In the genomic region with DNA sequence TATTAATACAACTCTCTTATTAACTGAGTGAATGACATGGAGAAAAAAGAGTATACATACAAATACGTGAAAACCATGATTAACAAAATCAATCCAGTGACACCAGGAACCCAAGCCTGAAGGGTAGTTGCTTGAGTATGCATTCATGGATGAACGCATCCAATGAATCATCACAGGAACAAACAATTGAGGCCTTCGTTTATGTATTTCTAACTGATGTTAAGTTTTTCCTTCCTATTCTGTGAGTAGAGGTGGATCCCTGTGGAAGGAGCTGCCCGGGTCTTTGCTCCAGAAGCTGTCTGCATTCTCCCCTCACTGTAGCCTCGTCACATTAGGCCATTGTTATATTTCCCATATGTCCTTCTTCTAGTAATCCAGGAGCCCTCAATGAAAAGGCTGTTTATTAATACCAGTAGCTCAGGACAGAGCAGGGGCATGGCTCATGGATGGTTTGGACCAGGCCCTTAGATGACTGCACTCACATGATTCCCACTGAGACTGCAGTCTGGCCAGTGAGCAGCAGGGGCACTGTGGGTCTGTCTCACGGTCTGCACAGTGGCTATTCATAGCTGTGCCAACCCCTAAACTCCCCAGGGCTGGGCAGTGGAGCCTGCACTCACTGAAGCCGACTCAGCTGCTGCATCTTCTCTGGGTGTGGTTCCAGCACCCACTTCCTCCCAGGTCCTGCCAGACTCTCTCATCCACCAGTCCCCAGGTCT, we compare ENCODE assay signal across 8 cellular contexts.
DNase-seq lines count a peak whose midpoint lies in the region; ATAC-seq and TF ChIP-seq lines count a peak whose summit lies in the region.

No MANE protein-coding gene starts in this region.

- in situ Hi-C loops in brain microvascular endothelial cell (cut with HindIII; ENCODE audit: low pct_ligation_motif_present, low sequenced_read_pairs), result no loop called here

- H3K4me1 ChIP-seq in OCI-LY1 (ENCODE audit: insufficient read depth, low read length, severe bottlenecking), result peaks cover 22% of the 10 kb centered on the region

- no peaks in the 10 kb centered on the region for H3K79me2 ChIP-seq in OCI-LY1 (ENCODE audit: insufficient read depth, low read length)

- no peaks in the 10 kb centered on the region for H4K20me1 ChIP-seq in OCI-LY1 (ENCODE audit: insufficient read depth, low read length)

- DNase-seq in NCI-H1105 (lab: John Stamatoyannopoulos, UW), result peak; percentile 3
- no peak for DNase-seq in NCI-H1105 treated with DMSO at 0.1 percent for 48 hours (lab: John Stamatoyannopoulos, UW)
- DNase-seq in brain microvascular endothelial cell, result peak; percentile 66
- no peak for DNase-seq in left lobe of liver (ENCODE audit: low spot score)
- peak; percentile 69 for DNase-seq in superior temporal gyrus (ENCODE audit: extremely low spot score)

- no peaks in the 10 kb centered on the region for H3K36me3 ChIP-seq in OCI-LY1 (ENCODE audit: insufficient read depth, low read length)
- no peaks in the 10 kb centered on the region for H3K36me3 ChIP-seq in brain microvascular endothelial cell (replicated peaks)

- peak overlapping the region; percentile 25; the same call in 1 of the 2 replicates for H3K4me2 ChIP-seq in OCI-LY1 (ENCODE audit: low read length)

- H3K9me2 ChIP-seq in OCI-LY1 (ENCODE audit: low read depth, low read length), result no peaks in the 10 kb centered on the region

- H3K27ac ChIP-seq in OCI-LY1 (ENCODE audit: low read depth, low read length, poor library complexity, severe bottlenecking) (peak overlapping the region; percentile 45), brain microvascular endothelial cell (peak overlapping the region; percentile 39)

- H3F3A ChIP-seq in OCI-LY1 (ENCODE audit: insufficient read depth, low read length), result 0 out of 2 replicates have a peak, but pooled peaks cover 4% of the 10 kb centered on the region

- TF ChIP-seq CTCF in OCI-LY1 (IDR thresholded peaks at IDR 0.05; ENCODE audit: low read length), result peak; percentile 85
- TF ChIP-seq CTCF in brain microvascular endothelial cell (IDR thresholded peaks at IDR 0.05; ENCODE audit: low read depth, low read length, missing control alignments), result peak; percentile 80

- H3K27me3 ChIP-seq in OCI-LY1 (ENCODE audit: insufficient read depth, low read length) (no peaks in the 10 kb centered on the region), brain microvascular endothelial cell (replicated peaks) (no peaks in the 10 kb centered on the region)

- H2AFZ ChIP-seq in OCI-LY1 (ENCODE audit: low read length), result no peak overlapping the region

- H3K9me3 ChIP-seq in OCI-LY1 (ENCODE audit: low read length), result no peaks in the 10 kb centered on the region

- ATAC-seq in GM18909 (IDR thresholded peaks at IDR 0.05; ENCODE audit: poor library complexity, unreplicated experiment) (peak; percentile 94), HG03064 (IDR thresholded peaks at IDR 0.05; ENCODE audit: low read depth, unreplicated experiment) (peak; percentile 89), left lobe of liver (peak; percentile 77)

- H3K9ac ChIP-seq in OCI-LY1 (ENCODE audit: low read length), result no peak overlapping the region; the same call in 1 of the 2 replicates

- H3K4me3 ChIP-seq in OCI-LY1 (ENCODE audit: low read depth, low read length, poor library complexity, severe bottlenecking), result no peak overlapping the region
- no peak overlapping the region for H3K4me3 ChIP-seq in brain microvascular endothelial cell (ENCODE audit: low read depth, low read length)

Comparison
In these comparisons a context has a peak if more than half of its experiments do, and no peak if none do; other contexts are left out.
1. DNase-seq: peak in NCI-H1105 (single experiment), brain microvascular endothelial cell (single experiment) and superior temporal gyrus (single experiment); none in NCI-H1105 treated with DMSO at 0.1 percent for 48 hours (single experiment) and left lobe of liver (single experiment).
2. Peak in every context shown above with its lines, with median percentiles within 50 percentile points of each other: ATAC-seq.